In the genomic region with DNA sequence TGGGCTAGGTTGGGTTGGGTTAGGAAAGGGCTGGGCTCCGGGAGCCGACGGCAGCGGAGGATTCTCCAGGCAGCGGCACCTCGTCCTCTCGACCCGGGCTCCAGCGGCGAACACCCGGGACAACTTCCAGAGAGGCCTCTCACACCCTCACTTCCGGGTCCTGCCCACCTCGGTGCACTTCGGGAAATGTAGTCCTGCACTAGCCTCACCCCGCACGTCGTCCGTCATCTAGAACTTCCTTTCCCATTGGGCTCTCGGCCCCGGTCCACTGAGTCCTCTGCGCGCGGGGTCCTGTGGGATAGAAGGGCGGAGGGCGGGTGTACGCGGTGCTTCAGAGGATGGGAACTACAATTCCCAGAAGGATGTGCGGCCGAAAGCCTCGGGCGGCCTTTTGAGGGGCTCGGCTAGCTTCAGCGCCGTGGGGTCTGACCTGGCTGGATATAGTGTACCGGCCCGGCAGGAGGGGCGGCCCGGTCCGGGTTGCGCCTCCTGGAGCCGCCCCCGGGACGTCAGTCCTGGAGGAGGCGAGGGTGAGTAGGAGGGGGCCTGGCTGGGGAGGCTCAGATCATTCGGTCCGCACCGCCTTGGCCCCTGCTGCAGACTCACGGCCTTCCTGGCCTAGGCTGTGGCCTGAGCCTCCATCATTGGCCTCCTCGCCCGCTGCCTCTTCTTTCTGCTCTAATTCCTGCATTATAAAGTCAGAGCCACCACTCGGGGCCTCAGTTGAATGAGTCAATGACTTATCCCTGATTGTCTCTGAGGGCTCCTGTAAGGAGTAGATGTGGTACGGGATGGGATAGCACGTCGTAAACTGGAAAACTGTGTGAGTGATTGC, we compare ENCODE assay signal across 1 cellular context.
TF ChIP-seq lines count a peak whose summit lies in the region.

TSS of gene ERP44 (minus strand) at position 114 of the 835 bp plus-strand sequence. CDS start 160 bp downstream, outside the sequence.
TSS of gene INVS (plus strand) at position 357 of the 835 bp plus-strand sequence. CDS start 5,279 bp downstream, outside the sequence.

TF ChIP-seq in HCT116, 20 proteins besides CTCF, POLR2A, EP300 and RAD21 (continued from another document):
- no peak for TF ChIP-seq FOSL1 (IDR thresholded peaks at IDR 0.05; ENCODE audit: low read depth)
- peak; percentile 75; the same call in 1 of the 2 replicates for TF ChIP-seq SIN3A (IDR thresholded peaks at IDR 0.05; ENCODE audit: low read depth)
- no peak for TF ChIP-seq JUND (IDR thresholded peaks at IDR 0.05)
- no peak for TF ChIP-seq EZH2phosphoT487 (IDR thresholded peaks at IDR 0.05; ENCODE audit: borderline replicate concordance)
- no peak for TF ChIP-seq ZBTB33 (IDR thresholded peaks at IDR 0.05; ENCODE audit: extremely low read depth, insufficient replicate concordance, low read length)
- TF ChIP-seq EGR1 (IDR thresholded peaks at IDR 0.05; ENCODE audit: low read depth): no peak
- TF ChIP-seq SP1 (IDR thresholded peaks at IDR 0.05; ENCODE audit: low read depth): peak; percentile 83; the same call in 1 of the 2 replicates
- TF ChIP-seq CBX3 (IDR thresholded peaks at IDR 0.05; ENCODE audit: low read depth): no peak; the same call in 1 of the 2 replicates
- peak; percentile 59 for TF ChIP-seq YY1 (IDR thresholded peaks at IDR 0.05; ENCODE audit: extremely low read depth, insufficient replicate concordance, low read depth, low read length)
- TF ChIP-seq REST (IDR thresholded peaks at IDR 0.05; ENCODE audit: low read depth): no peak
- TF ChIP-seq SRF (IDR thresholded peaks at IDR 0.05; ENCODE audit: low read depth): no peak; the same call in 1 of the 2 replicates
